In the genomic region with DNA sequence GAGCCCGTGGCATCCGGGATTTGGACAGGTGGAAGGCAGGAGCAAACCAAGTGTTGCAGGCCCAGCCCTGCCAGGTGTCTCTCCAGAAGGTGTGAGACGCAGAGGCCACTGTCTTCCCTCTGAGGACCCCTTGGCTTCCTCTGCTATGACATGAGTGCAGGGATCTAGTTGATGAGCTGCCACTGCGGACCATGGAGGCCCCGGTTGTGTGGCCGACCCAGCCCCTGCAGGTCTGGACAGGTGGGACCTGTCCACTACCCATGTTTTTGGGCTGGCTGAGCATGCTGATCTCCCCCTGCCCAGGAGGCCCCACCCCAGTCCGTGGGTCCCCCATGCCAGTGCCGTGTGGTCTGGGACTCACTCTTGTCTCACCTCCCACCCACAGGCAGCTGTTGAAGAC, we compare ENCODE assay signal across 26 cellular contexts. TPM values are rescaled to one million over a fixed set of nuclear protein-coding genes. Genes with fewer than 3 reads are reported as not detected.
"Had no signal": no experiment of that assay in that cellular context is flagged by ENCODE, and none has a peak within 500 bp of the region (broad histone marks: within the 10 kb centered on the region; RNA-seq: fewer than 3 reads in every experiment).

No MANE protein-coding gene starts in this region.

- H3K9me3 Mint-ChIP-seq: immature natural killer cell; naive thymus-derived CD4-positive, alpha-beta T cell; nephron progenitor cell; stimulated activated memory B cell treated with anti-CD40 and anti-IgM and Interleukin-4, amounts not matched to agents 10 μg/mL and 1 μg/mL and 100 μg/mL, for 72 hours had no signal

- H3K4me1 ChIP-seq: colonic mucosa, pancreas had no signal

- H3K27me3 ChIP-seq: colonic mucosa, esophagus squamous epithelium, left lung, pancreas, sigmoid colon, testis, upper lobe of left lung had no signal

- DNase-seq: central memory CD4-positive, alpha-beta T cell; colonic mucosa; dermis blood vessel endothelial cell; effector memory CD4-positive, alpha-beta T cell; erythroblast; esophagus squamous epithelium; foreskin melanocyte; hypothalamus; immature natural killer cell; left lung; mesenchymal stem cell; midbrain; naive thymus-derived CD4-positive, alpha-beta T cell; nephron progenitor cell; occipital lobe; pancreas; sigmoid colon; stimulated activated CD4-positive, alpha-beta T cell treated with anti-CD3 and anti-CD28 coated beads, Interleukin-2, amount 100 ng/mL, for 24 hours; stimulated activated CD4-positive, alpha-beta T cell treated with anti-CD3 and anti-CD28 coated beads, Interleukin-4, amount 100 ng/mL, for 24 hours; stimulated activated naive CD8-positive, alpha-beta T cell treated with anti-CD3 and anti-CD28 coated beads, Interleukin-15, Interleukin-2, amounts not matched to agents 100 U/mL and 50 U/mL, for 24 hours; substantia nigra; testis; tibial artery had no signal

- H3K27ac Mint-ChIP-seq: stimulated activated memory B cell treated with anti-CD40 and anti-IgM and Interleukin-4, amounts not matched to agents 10 μg/mL and 1 μg/mL and 100 μg/mL, for 72 hours had no signal

- H3K27ac ChIP-seq: colonic mucosa, esophagus squamous epithelium, left lung, pancreas, sigmoid colon, testis, tibial artery, upper lobe of left lung had no signal

- H3K36me3 ChIP-seq: colonic mucosa had no signal

- H3K4me3 Mint-ChIP-seq: immature natural killer cell; naive thymus-derived CD4-positive, alpha-beta T cell; nephron progenitor cell; stimulated activated memory B cell treated with anti-CD40 and anti-IgM and Interleukin-4, amounts not matched to agents 10 μg/mL and 1 μg/mL and 100 μg/mL, for 72 hours had no signal

- H3K9me3 ChIP-seq: colonic mucosa, esophagus squamous epithelium, left lung, pancreas, sigmoid colon, testis, tibial artery, upper lobe of left lung had no signal

- ATAC-seq: left lung; naive thymus-derived CD4-positive, alpha-beta T cell; pancreas; stimulated activated memory B cell treated with anti-CD40 and anti-IgM and Interleukin-4, amounts not matched to agents 10 μg/mL and 1 μg/mL and 100 μg/mL, for 72 hours; stimulated activated naive CD8-positive, alpha-beta T cell treated with anti-CD3 and anti-CD28 coated beads, Interleukin-15, Interleukin-2, amounts not matched to agents 100 U/mL and 50 U/mL, for 24 hours had no signal

- H3K27me3 Mint-ChIP-seq: naive thymus-derived CD4-positive, alpha-beta T cell; stimulated activated memory B cell treated with anti-CD40 and anti-IgM and Interleukin-4, amounts not matched to agents 10 μg/mL and 1 μg/mL and 100 μg/mL, for 72 hours had no signal

- H3K4me3 ChIP-seq: colonic mucosa, esophagus squamous epithelium, left lung, pancreas, sigmoid colon, testis, tibial artery, upper lobe of left lung had no signal

RNA-seq across cellular contexts. Expression of a gene that starts 27.5 kb away (rescaled TPM):
- total RNA-seq: dermis blood vessel endothelial cell, lung microvascular endothelial cell had no signal
- polyA plus RNA-seq: naive thymus-derived CD4-positive, alpha-beta T cell had no signal
